ENCODE assay signal across 8 cellular contexts in genomic region chr1:150233359-150234308, GRCh38. TPM values are rescaled to one million over a fixed set of nuclear protein-coding genes. Genes with fewer than 3 reads are reported as not detected.
A peak's percentile ranks its signal among the peaks of the same experiment; 100 is the strongest.
DNase-seq lines count a peak whose midpoint lies in the region; ATAC-seq and TF ChIP-seq lines count a peak whose summit lies in the region.

No MANE protein-coding gene starts in this region.

- no peak for ATAC-seq in stimulated activated naive CD8-positive, alpha-beta T cell treated with anti-CD3 and anti-CD28 coated beads, Interleukin-15, amount 100 ng/mL, for 72 hours
- ATAC-seq in GM21825 (IDR thresholded peaks at IDR 0.05; ENCODE audit: unreplicated experiment) (no peak), HG03457 (IDR thresholded peaks at IDR 0.05; ENCODE audit: unreplicated experiment) (no peak)

- H3K9me2 ChIP-seq in neural cell (ENCODE audit: insufficient read depth, low read length) = no peaks in the 10 kb centered on the region

- H3F3A ChIP-seq in neural cell (ENCODE audit: insufficient read depth, low read length, poor library complexity, severe bottlenecking) = no peaks in the 10 kb centered on the region

- no peak for DNase-seq in stimulated activated naive CD8-positive, alpha-beta T cell treated with anti-CD3 and anti-CD28 coated beads, Interleukin-15, amount 100 ng/mL, for 72 hours
- DNase-seq in effector CD8-positive, alpha-beta T cell (lab: John Stamatoyannopoulos, UW) = peak; percentile 12
- no peak for DNase-seq in UCSD-AML1 (lab: John Stamatoyannopoulos, UW; ENCODE audit: unreplicated experiment)

- peaks cover 27% of the 10 kb centered on the region for H3K79me2 ChIP-seq in neural cell (replicated peaks; ENCODE audit: insufficient read depth, low read length)

- no peaks in the 10 kb centered on the region for H3K36me3 ChIP-seq in neural cell (ENCODE audit: insufficient read depth, low read length)

- H3K9me3 Mint-ChIP-seq in stimulated activated naive CD8-positive, alpha-beta T cell treated with anti-CD3 and anti-CD28 coated beads, Interleukin-15, Interleukin-2, amounts not matched to agents 100 ng/mL and 50 ng/mL, for 24 hours = no peaks in the 10 kb centered on the region
- no peaks in the 10 kb centered on the region for H3K9me3 Mint-ChIP-seq in stimulated activated naive CD8-positive, alpha-beta T cell treated with anti-CD3 and anti-CD28 coated beads, Interleukin-15, amount 100 ng/mL, for 72 hours
- no peaks in the 10 kb centered on the region for H3K9me3 Mint-ChIP-seq in T-helper 1 cell treated with Interleukin-12 subunit alpha and Interleukin-12 subunit beta and Interleukin-4 antibody, amounts not matched to agents 30 μg/mL and 1 μg/mL, for 36 hours

- no peak overlapping the region for H3K4me2 ChIP-seq in neural cell (ENCODE audit: low read length)

- peak overlapping the region; percentile 98 for H3K27ac Mint-ChIP-seq in stimulated activated naive CD8-positive, alpha-beta T cell treated with anti-CD3 and anti-CD28 coated beads, Interleukin-15, Interleukin-2, amounts not matched to agents 100 ng/mL and 50 ng/mL, for 24 hours
- H3K27ac Mint-ChIP-seq in stimulated activated naive CD8-positive, alpha-beta T cell treated with anti-CD3 and anti-CD28 coated beads, Interleukin-15, amount 100 ng/mL, for 72 hours = peak overlapping the region in 1 of 2 donors; percentile 98
- peak overlapping the region; percentile 95 for H3K27ac Mint-ChIP-seq in T-helper 1 cell treated with Interleukin-12 subunit alpha and Interleukin-12 subunit beta and Interleukin-4 antibody, amounts not matched to agents 30 μg/mL and 1 μg/mL, for 36 hours

- peak overlapping the region; percentile 55 for H3K9ac ChIP-seq in neural cell (ENCODE audit: low read length)

- H3K4me1 Mint-ChIP-seq in stimulated activated naive CD8-positive, alpha-beta T cell treated with anti-CD3 and anti-CD28 coated beads, Interleukin-15, Interleukin-2, amounts not matched to agents 100 ng/mL and 50 ng/mL, for 24 hours (ENCODE audit: low read depth) = peaks cover 22% of the 10 kb centered on the region
- H3K4me1 Mint-ChIP-seq in stimulated activated naive CD8-positive, alpha-beta T cell treated with anti-CD3 and anti-CD28 coated beads, Interleukin-15, amount 100 ng/mL, for 72 hours = peaks cover 18% of the 10 kb centered on the region
- peaks cover 17% of the 10 kb centered on the region for H3K4me1 Mint-ChIP-seq in T-helper 1 cell treated with Interleukin-12 subunit alpha and Interleukin-12 subunit beta and Interleukin-4 antibody, amounts not matched to agents 30 μg/mL and 1 μg/mL, for 36 hours (ENCODE audit: low read depth)

- H3K27me3 Mint-ChIP-seq in stimulated activated naive CD8-positive, alpha-beta T cell treated with anti-CD3 and anti-CD28 coated beads, Interleukin-15, Interleukin-2, amounts not matched to agents 100 ng/mL and 50 ng/mL, for 24 hours = no peaks in the 10 kb centered on the region
- no peaks in the 10 kb centered on the region for H3K27me3 Mint-ChIP-seq in stimulated activated naive CD8-positive, alpha-beta T cell treated with anti-CD3 and anti-CD28 coated beads, Interleukin-15, amount 100 ng/mL, for 72 hours
- no peaks in the 10 kb centered on the region for H3K27me3 Mint-ChIP-seq in T-helper 1 cell treated with Interleukin-12 subunit alpha and Interleukin-12 subunit beta and Interleukin-4 antibody, amounts not matched to agents 30 μg/mL and 1 μg/mL, for 36 hours (ENCODE audit: low read depth)

- H3K9me3 ChIP-seq in neural cell (ENCODE audit: low read length) = no peaks in the 10 kb centered on the region

- no peaks in the 10 kb centered on the region for H4K20me1 ChIP-seq in neural cell (ENCODE audit: insufficient read depth)

- H3K27ac ChIP-seq in neural cell (ENCODE audit: low read length) = no peak overlapping the region

- no peaks in the 10 kb centered on the region for H3K27me3 ChIP-seq in neural cell (ENCODE audit: insufficient read depth, low read depth, low read length)

- peaks cover 30% of the 10 kb centered on the region for H3K36me3 Mint-ChIP-seq in stimulated activated naive CD8-positive, alpha-beta T cell treated with anti-CD3 and anti-CD28 coated beads, Interleukin-15, Interleukin-2, amounts not matched to agents 100 ng/mL and 50 ng/mL, for 24 hours (ENCODE audit: low read depth)
- H3K36me3 Mint-ChIP-seq in T-helper 1 cell treated with Interleukin-12 subunit alpha and Interleukin-12 subunit beta and Interleukin-4 antibody, amounts not matched to agents 30 μg/mL and 1 μg/mL, for 36 hours (ENCODE audit: low read depth) = peaks cover 16% of the 10 kb centered on the region

- no peak for TF ChIP-seq CTCF in neural cell (IDR thresholded peaks at IDR 0.05; ENCODE audit: poor library complexity, severe bottlenecking)

- no peak for TF ChIP-seq RAD21 in neural cell (conservative IDR thresholded peaks at IDR 0.05)

- no peak overlapping the region for H3K4me3 Mint-ChIP-seq in stimulated activated naive CD8-positive, alpha-beta T cell treated with anti-CD3 and anti-CD28 coated beads, Interleukin-15, Interleukin-2, amounts not matched to agents 100 ng/mL and 50 ng/mL, for 24 hours
- no peak overlapping the region for H3K4me3 Mint-ChIP-seq in stimulated activated naive CD8-positive, alpha-beta T cell treated with anti-CD3 and anti-CD28 coated beads, Interleukin-15, amount 100 ng/mL, for 72 hours
- H3K4me3 Mint-ChIP-seq in T-helper 1 cell treated with Interleukin-12 subunit alpha and Interleukin-12 subunit beta and Interleukin-4 antibody, amounts not matched to agents 30 μg/mL and 1 μg/mL, for 36 hours = no peak overlapping the region

- no peak for TF ChIP-seq EP300 in neural cell (conservative IDR thresholded peaks at IDR 0.05; ENCODE audit: poor library complexity, severe bottlenecking)

- peak overlapping the region; percentile 85 for H3K4me3 ChIP-seq in neural cell (ENCODE audit: low read length)

- H2AFZ ChIP-seq in neural cell (ENCODE audit: low read depth, low read length) = no peak overlapping the region

TF ChIP-seq in neural cell, 6 proteins besides CTCF, POLR2A, EP300 and RAD21:
- TF ChIP-seq SMC3 (conservative IDR thresholded peaks at IDR 0.05; ENCODE audit: poor library complexity) (no peak), REST (IDR thresholded peaks at IDR 0.05; ENCODE audit: borderline replicate concordance) (no peak), MXI1 (conservative IDR thresholded peaks at IDR 0.05; ENCODE audit: poor library complexity, severe bottlenecking) (no peak), POLR2AphosphoS5 (IDR thresholded peaks at IDR 0.05) (no peak), EZH2 (IDR thresholded peaks at IDR 0.05; ENCODE audit: borderline replicate concordance, insufficient read depth, low read length, poor library complexity, severe bottlenecking) (no peak), TAF1 (IDR thresholded peaks at IDR 0.05; ENCODE audit: low read depth) (no peak)

RNA-seq across cellular contexts. Expression of gene ANP32E, which starts 2.3 kb away (rescaled TPM):
- polyA plus RNA-seq in neural cell = 16.6 and 17.9 TPM in 2 replicates
- 11.0 and 17.2 TPM in 2 replicates for polyA minus RNA-seq in neural cell

RNA-seq across cellular contexts. Expression of gene CA14, which starts 23.9 kb away (rescaled TPM):
- polyA plus RNA-seq in neural cell = 1.1 and 1.5 TPM in 2 replicates
- polyA minus RNA-seq in neural cell = 0.35 TPM in 1 of 2 replicates, not detected in the other

RNA-seq across cellular contexts. Expression of gene APH1A, which starts 35.2 kb away (rescaled TPM):
- polyA plus RNA-seq in neural cell = 164 and 167 TPM in 2 replicates
- 76.2 and 78.0 TPM in 2 replicates for polyA minus RNA-seq in neural cell

RNA-seq across cellular contexts. Expression of gene C1orf54, which starts 39.0 kb away (rescaled TPM):
- 2.6 and 17.1 TPM in 2 replicates for polyA plus RNA-seq in neural cell
- not detected in 2 replicates for polyA minus RNA-seq in neural cell

RNA-seq across cellular contexts. Expression of gene CIART, which starts 48.7 kb away (rescaled TPM):
- polyA plus RNA-seq in neural cell = 7.3 and 9.1 TPM in 2 replicates
- 4.7 and 5.1 TPM in 2 replicates for polyA minus RNA-seq in neural cell
